ENCODE assay signal across 17 cellular contexts in genomic region chr4:157514711-157515110, GRCh38.
DNase-seq lines count a peak whose midpoint lies in the region; ATAC-seq, FAIRE-seq and TF ChIP-seq lines count a peak whose summit lies in the region.
"Had no signal": no experiment of that assay in that cellular context is flagged by ENCODE, and none has a peak within 500 bp of the region (broad histone marks: within the 10 kb centered on the region; RNA-seq: fewer than 3 reads in every experiment).

No MANE protein-coding gene starts in this region.

- no peak for FAIRE-seq in bronchial epithelial cell (lab: Jason Lieb, UNC)
- FAIRE-seq: H54 had no signal

- TF ChIP-seq CTCF in bronchial epithelial cell (IDR thresholded peaks at IDR 0.05; ENCODE audit: insufficient read depth, low read length, severe bottlenecking) (peak; percentile 18), osteocyte (IDR thresholded peaks at IDR 0.05) (peak; percentile 32)

- DNase-seq in DMS53 (lab: John Stamatoyannopoulos, UW) (peak; percentile 30), DMS53 treated with DMSO at 0.1 percent for 48 hours (lab: John Stamatoyannopoulos, UW; ENCODE audit: unreplicated experiment) (no peak), NAMALWA (ENCODE audit: low spot score) (peak; percentile 9), bronchial epithelial cell (ENCODE audit: low read depth) (no peak), osteocyte (ENCODE audit: extremely low spot score, unreplicated experiment) (no peak), middle frontal gyrus (ENCODE audit: extremely low spot score, low spot score) (no peak)
- DNase-seq in stimulated activated naive B cell treated with anti-CD40 and anti-IgM and Interleukin-4, amounts not matched to agents 10 μg/mL and 1 μg/mL and 100 μg/mL, for 72 hours = no peak
- DNase-seq: activated effector memory CD4-positive, alpha-beta T cell treated with anti-CD3 and anti-CD28 coated beads, Interleukin-2, amount 50 U/mL, for 16 hours; colonic mucosa; KG1; mesenchymal stem cell; NCI-H510A; psoas muscle; stimulated activated CD4-positive, alpha-beta T cell treated with anti-CD3 and anti-CD28 coated beads, Interleukin-4, amount 100 ng/mL, for 24 hours had no signal

- no peaks in the 10 kb centered on the region for H3K36me3 ChIP-seq in bronchial epithelial cell (ENCODE audit: control insufficient read depth, insufficient read depth, low read length)
- H3K36me3 ChIP-seq: colonic mucosa, gastroesophageal sphincter had no signal

- H3K27me3 ChIP-seq in bronchial epithelial cell (ENCODE audit: control insufficient read depth, insufficient read depth, low read length) = no peaks in the 10 kb centered on the region
- H3K27me3 ChIP-seq: colonic mucosa, gastroesophageal sphincter had no signal

- no peaks in the 10 kb centered on the region for H3K36me3 Mint-ChIP-seq in osteocyte (ENCODE audit: unreplicated experiment)
- no peaks in the 10 kb centered on the region for H3K36me3 Mint-ChIP-seq in stimulated activated naive B cell treated with anti-CD40 and anti-IgM and Interleukin-4, amounts not matched to agents 10 μg/mL and 1 μg/mL and 100 μg/mL, for 72 hours

- ATAC-seq in stimulated activated naive B cell treated with anti-CD40 and anti-IgM and Interleukin-4, amounts not matched to agents 10 μg/mL and 1 μg/mL and 100 μg/mL, for 72 hours (replicated peaks) = no peak
- no peak for ATAC-seq in HG03097 (IDR thresholded peaks at IDR 0.05; ENCODE audit: low FRiP score, unreplicated experiment)
- ATAC-seq: gastroesophageal sphincter, psoas muscle had no signal

- H3K4me1 Mint-ChIP-seq in osteocyte (ENCODE audit: unreplicated experiment) = no peaks in the 10 kb centered on the region
- no peaks in the 10 kb centered on the region for H3K4me1 Mint-ChIP-seq in stimulated activated naive B cell treated with anti-CD40 and anti-IgM and Interleukin-4, amounts not matched to agents 10 μg/mL and 1 μg/mL and 100 μg/mL, for 72 hours

- H3K4me3 Mint-ChIP-seq in osteocyte (ENCODE audit: unreplicated experiment) = no peak overlapping the region
- no peak overlapping the region for H3K4me3 Mint-ChIP-seq in stimulated activated naive B cell treated with anti-CD40 and anti-IgM and Interleukin-4, amounts not matched to agents 10 μg/mL and 1 μg/mL and 100 μg/mL, for 72 hours

- no peaks in the 10 kb centered on the region for H3K9me3 Mint-ChIP-seq in osteocyte (ENCODE audit: unreplicated experiment)
- no peaks in the 10 kb centered on the region for H3K9me3 Mint-ChIP-seq in stimulated activated naive B cell treated with anti-CD40 and anti-IgM and Interleukin-4, amounts not matched to agents 10 μg/mL and 1 μg/mL and 100 μg/mL, for 72 hours

- H3K4me3 ChIP-seq in bronchial epithelial cell (ENCODE audit: low read depth, low read length) = no peak overlapping the region
- H3K4me3 ChIP-seq: colonic mucosa, gastroesophageal sphincter, psoas muscle had no signal

- no peak overlapping the region for H3K27ac Mint-ChIP-seq in osteocyte (ENCODE audit: unreplicated experiment)
- H3K27ac Mint-ChIP-seq in stimulated activated naive B cell treated with anti-CD40 and anti-IgM and Interleukin-4, amounts not matched to agents 10 μg/mL and 1 μg/mL and 100 μg/mL, for 72 hours = no peak overlapping the region

- H3K27me3 Mint-ChIP-seq in osteocyte (ENCODE audit: unreplicated experiment) = peaks cover 28% of the 10 kb centered on the region
- H3K27me3 Mint-ChIP-seq in stimulated activated naive B cell treated with anti-CD40 and anti-IgM and Interleukin-4, amounts not matched to agents 10 μg/mL and 1 μg/mL and 100 μg/mL, for 72 hours = no peaks in the 10 kb centered on the region

Comparison
In these comparisons a context has a peak if more than half of its experiments do, and no peak if none do; other contexts are left out.
1. DNase-seq: peak in DMS53 (single experiment) and NAMALWA (single experiment); none in DMS53 treated with DMSO at 0.1 percent for 48 hours (single experiment), bronchial epithelial cell (single experiment), osteocyte (single experiment), middle frontal gyrus (single experiment) and stimulated activated naive B cell treated with anti-CD40 and anti-IgM and Interleukin-4, amounts not matched to agents 10 μg/mL and 1 μg/mL and 100 μg/mL, for 72 hours (single experiment).